ENCODE assay signal across 22 cellular contexts in the genomic region with DNA sequence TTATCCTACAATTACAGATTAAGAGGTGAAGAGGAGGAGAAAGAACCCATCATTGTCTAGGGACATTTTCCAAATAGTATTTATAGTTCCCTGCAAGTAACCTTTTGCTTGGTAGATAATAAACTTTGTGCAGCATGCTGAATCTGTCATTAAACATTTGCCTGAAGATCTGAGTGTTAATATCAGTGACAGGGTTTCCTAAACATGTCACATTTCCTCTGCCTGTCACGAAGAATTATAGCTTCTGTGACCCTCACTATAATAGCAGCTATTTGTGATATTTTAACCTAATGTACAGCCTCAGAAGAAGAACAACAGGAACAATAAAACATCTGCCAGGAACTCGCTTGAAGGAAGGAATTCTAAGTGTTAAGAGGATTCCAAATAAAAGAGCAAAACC.
"Had no signal": no experiment of that assay in that cellular context is flagged by ENCODE, and none has a peak within 500 bp of the region (broad histone marks: within the 10 kb centered on the region; RNA-seq: fewer than 3 reads in every experiment).

No MANE protein-coding gene starts in this region.

- H3K4me1 Mint-ChIP-seq: activated CD4-positive, alpha-beta T cell treated with anti-CD3 and anti-CD28 coated beads, Interleukin-2, amount 10 ng/mL, durations not matched to agents 7 days and 5 days; endodermal cell; naive thymus-derived CD8-positive, alpha-beta T cell had no signal

- H3K4me3 Mint-ChIP-seq: activated CD4-positive, alpha-beta T cell treated with anti-CD3 and anti-CD28 coated beads, Interleukin-2, amount 10 ng/mL, durations not matched to agents 7 days and 5 days; activated naive CD8-positive, alpha-beta T cell; activated T-cell treated with anti-CD3 and anti-CD28 coated beads, Interleukin-2, amount 50 U/mL, for 4 hours; endodermal cell; naive thymus-derived CD8-positive, alpha-beta T cell; stimulated activated naive CD8-positive, alpha-beta T cell treated with anti-CD3 and anti-CD28 coated beads, Interleukin-15, Interleukin-2, amounts not matched to agents 100 ng/mL and 50 ng/mL, for 24 hours had no signal

- H3K27me3 Mint-ChIP-seq: activated CD4-positive, alpha-beta T cell treated with anti-CD3 and anti-CD28 coated beads, Interleukin-2, amount 10 ng/mL, durations not matched to agents 7 days and 5 days; stimulated activated naive CD8-positive, alpha-beta T cell treated with anti-CD3 and anti-CD28 coated beads, Interleukin-15, Interleukin-2, amounts not matched to agents 100 ng/mL and 50 ng/mL, for 24 hours had no signal

- H3K9me3 ChIP-seq: pancreas, suprapubic skin had no signal

- H3K27ac ChIP-seq: coronary artery, epithelial cell of prostate, heart left ventricle, lower lobe of right lung, pancreas, psoas muscle, right atrium auricular region, suprapubic skin, tibial nerve, VCaP had no signal

- H3K4me3 ChIP-seq: coronary artery, heart left ventricle, lower lobe of right lung, pancreas, psoas muscle, right atrium auricular region, suprapubic skin, tibial nerve had no signal

- H3K27me3 ChIP-seq: heart left ventricle, pancreas, right atrium auricular region, suprapubic skin, tibial nerve had no signal

- H3K36me3 ChIP-seq: heart left ventricle, lower lobe of right lung, pancreas, right atrium auricular region, suprapubic skin, tibial nerve had no signal

- H3K27ac Mint-ChIP-seq: activated CD4-positive, alpha-beta T cell treated with anti-CD3 and anti-CD28 coated beads, Interleukin-2, amount 10 ng/mL, durations not matched to agents 7 days and 5 days; activated naive CD8-positive, alpha-beta T cell; activated T-helper 2 cell treated with anti-CD3 and anti-CD28 coated beads, Interferon-gamma antibody, Interleukin-2, Interleukin-4, amounts not matched to agents 10 μg/mL and 5 μg/mL and 100 μg/mL, durations not matched to agents 14 hours and 24 hours and 36 hours; endodermal cell; naive thymus-derived CD8-positive, alpha-beta T cell; stimulated activated naive CD8-positive, alpha-beta T cell treated with anti-CD3 and anti-CD28 coated beads, Interleukin-15, Interleukin-2, amounts not matched to agents 100 ng/mL and 50 ng/mL, for 24 hours had no signal

- H3K4me1 ChIP-seq: heart left ventricle, lower lobe of right lung, pancreas, psoas muscle, right atrium auricular region, suprapubic skin, tibial nerve had no signal

- DNase-seq: activated CD4-positive, alpha-beta T cell treated with anti-CD3 and anti-CD28 coated beads, Interleukin-2, amount 10 ng/mL, durations not matched to agents 7 days and 5 days; activated CD4-positive, CD25-positive, alpha-beta regulatory T cell treated with anti-CD3 and anti-CD28 coated beads, Interleukin-2, amount 50 U/mL, for 72 hours; activated naive CD4-positive, alpha-beta T cell; activated T-cell treated with anti-CD3 and anti-CD28 coated beads, Interleukin-2, amount 50 U/mL, for 4 hours; cerebellar nuclear complex; endodermal cell; heart left ventricle; lower lobe of right lung; naive thymus-derived CD8-positive, alpha-beta T cell; pancreas; psoas muscle; stimulated activated CD4-positive, alpha-beta T cell treated with anti-CD3 and anti-CD28 coated beads, Interleukin-1b, Interleukin-23, amount 100 ng/mL, for 48 hours; T-helper 2 cell had no signal

- ATAC-seq: activated T-cell treated with anti-CD3 and anti-CD28 coated beads, Interleukin-2, amount 50 U/mL, for 4 hours; lower lobe of right lung; naive thymus-derived CD8-positive, alpha-beta T cell; pancreas; psoas muscle had no signal
